ENCODE assay signal across 8 cellular contexts in genomic region chr6:144283781-144284473, GRCh38. TPM values are rescaled to one million over a fixed set of nuclear protein-coding genes. Genes with fewer than 3 reads are reported as not detected.
DNase-seq lines count a peak whose midpoint lies in the region; ATAC-seq and TF ChIP-seq lines count a peak whose summit lies in the region.

No MANE protein-coding gene starts in this region.

- CTCF ChIA-PET in CD8-positive, alpha-beta memory T cell (lab: Charles Lee) = no interaction called here

- H3K4me3 Mint-ChIP-seq in CD8-positive, alpha-beta memory T cell = peak overlapping the region; percentile 91 to 99 (median 97)
- peak overlapping the region; percentile 94 for H3K4me3 Mint-ChIP-seq in natural killer cell treated with Interleukin-12 subunit alpha and Interleukin-12 subunit beta and Interleukin-15 and Interleukin-18, amount 100 ng/mL, for 72 hours

- peaks cover 21 to 37% (median 29%) of the 10 kb centered on the region in 3 donors for H3K4me1 Mint-ChIP-seq in CD8-positive, alpha-beta memory T cell
- H3K4me1 Mint-ChIP-seq in natural killer cell treated with Interleukin-12 subunit alpha and Interleukin-12 subunit beta and Interleukin-15 and Interleukin-18, amount 100 ng/mL, for 72 hours (ENCODE audit: low read depth in 2 of 2) = peaks cover 21% of the 10 kb centered on the region in 2 donors

- H3K27me3 ChIP-seq in CD8-positive, alpha-beta memory T cell (ENCODE audit: insufficient read depth, low read length, poor library complexity, severe bottlenecking) = no peaks in the 10 kb centered on the region
- no peaks in the 10 kb centered on the region for H3K27me3 ChIP-seq in duodenal mucosa (ENCODE audit: control insufficient read depth in 1 of 2, insufficient read depth in 2 of 2, low read length in 2 of 2)

- ATAC-seq in natural killer cell treated with Interleukin-12 subunit alpha and Interleukin-12 subunit beta and Interleukin-15 and Interleukin-18, amount 100 ng/mL, for 72 hours = no peak
- ATAC-seq in omental fat pad (ENCODE audit: low FRiP score) = no peak
- no peak for ATAC-seq in GM19452 (IDR thresholded peaks at IDR 0.05; ENCODE audit: unreplicated experiment)

- H3K9me3 Mint-ChIP-seq in CD8-positive, alpha-beta memory T cell = no peaks in the 10 kb centered on the region
- no peaks in the 10 kb centered on the region for H3K9me3 Mint-ChIP-seq in natural killer cell treated with Interleukin-12 subunit alpha and Interleukin-12 subunit beta and Interleukin-15 and Interleukin-18, amount 100 ng/mL, for 72 hours

- H3K36me3 Mint-ChIP-seq in CD8-positive, alpha-beta memory T cell = peaks cover 0 to 10% (median 2%) of the 10 kb centered on the region in 3 donors
- H3K36me3 Mint-ChIP-seq in natural killer cell treated with Interleukin-12 subunit alpha and Interleukin-12 subunit beta and Interleukin-15 and Interleukin-18, amount 100 ng/mL, for 72 hours = no peaks in the 10 kb centered on the region

- no peaks in the 10 kb centered on the region for H3K36me3 ChIP-seq in CD8-positive, alpha-beta memory T cell (ENCODE audit: insufficient read depth, low read length)
- no peaks in the 10 kb centered on the region for H3K36me3 ChIP-seq in duodenal mucosa (ENCODE audit: control insufficient read depth in 1 of 2, insufficient read depth in 2 of 2, low read length in 2 of 2)

- no peaks in the 10 kb centered on the region for H3K27me3 Mint-ChIP-seq in CD8-positive, alpha-beta memory T cell
- H3K27me3 Mint-ChIP-seq in natural killer cell treated with Interleukin-12 subunit alpha and Interleukin-12 subunit beta and Interleukin-15 and Interleukin-18, amount 100 ng/mL, for 72 hours = no peaks in the 10 kb centered on the region

- H3K27ac ChIP-seq in CD8-positive, alpha-beta memory T cell (ENCODE audit: low read depth, low read length) = no peak overlapping the region
- H3K27ac ChIP-seq in duodenal mucosa (ENCODE audit: low read depth, low read length) = no peak overlapping the region

- peak overlapping the region; percentile 78 to 87 for H3K9ac ChIP-seq in duodenal mucosa (ENCODE audit: low read depth in 1 of 2, low read length in 2 of 2)

- no peaks in the 10 kb centered on the region for H3K9me3 ChIP-seq in CD8-positive, alpha-beta memory T cell (ENCODE audit: low read length)
- H3K9me3 ChIP-seq in duodenal mucosa (ENCODE audit: control insufficient read depth in 1 of 2, low read length in 2 of 2) = no peaks in the 10 kb centered on the region

- POLR2A ChIA-PET in CD8-positive, alpha-beta memory T cell (lab: Charles Lee) = no interaction called here

- peak overlapping the region in 6 of 8 donors; percentile 30 to 61 (median 47) for H3K27ac Mint-ChIP-seq in CD8-positive, alpha-beta memory T cell
- peak overlapping the region; percentile 93 to 97 for H3K27ac Mint-ChIP-seq in natural killer cell treated with Interleukin-12 subunit alpha and Interleukin-12 subunit beta and Interleukin-15 and Interleukin-18, amount 100 ng/mL, for 72 hours

- peak overlapping the region; percentile 90 for H3K4me3 ChIP-seq in CD8-positive, alpha-beta memory T cell (ENCODE audit: low read length)
- H3K4me3 ChIP-seq in duodenal mucosa (ENCODE audit: low read depth in 1 of 2, low read length in 2 of 2) = peak overlapping the region; percentile 93 to 95

- no peak for TF ChIP-seq CTCF in omental fat pad (IDR thresholded peaks at IDR 0.05)

- peaks cover 16% of the 10 kb centered on the region for H3K4me1 ChIP-seq in CD8-positive, alpha-beta memory T cell (ENCODE audit: insufficient read depth, low read length)
- peaks cover 9 to 15% of the 10 kb centered on the region in 2 donors for H3K4me1 ChIP-seq in duodenal mucosa (ENCODE audit: control insufficient read depth in 1 of 2, insufficient read depth in 2 of 2, low read length in 2 of 2)

- DNase-seq in CD8-positive, alpha-beta memory T cell = no peak
- peak; percentile 21 for DNase-seq in NCI-H1105 (lab: John Stamatoyannopoulos, UW)
- no peak for DNase-seq in natural killer cell treated with Interleukin-12 subunit alpha and Interleukin-12 subunit beta and Interleukin-15 and Interleukin-18, amount 100 ng/mL, for 72 hours (ENCODE audit: low spot score)
- DNase-seq in omental fat pad (ENCODE audit: low spot score) = no peak
- no peak for DNase-seq in SHP77 treated with DMSO at 0.1 percent for 48 hours (lab: John Stamatoyannopoulos, UW)
- no peak for DNase-seq in HuH-7 (ENCODE audit: low spot score)

RNA-seq across cellular contexts. Expression of gene UTRN, which starts 1.2 kb away (rescaled TPM):
- 10 to 100 TPM; 42.7 to 42.8 TPM for total RNA-seq in CD8-positive, alpha-beta memory T cell
- 96.8 TPM for polyA plus RNA-seq in CD8-positive, alpha-beta memory T cell
- total RNA-seq in natural killer cell treated with Interleukin-12 subunit alpha and Interleukin-12 subunit beta and Interleukin-15 and Interleukin-18, amount 100 ng/mL, for 72 hours = 100 to 1,000 TPM; 174 to 219 TPM
- total RNA-seq in omental fat pad = 100 to 1,000 TPM; 172 to 283 (median 226) TPM
